9 cellular contexts compared by ENCODE assay signal in genomic region chr7:80526472-80526871, GRCh38. TPM values are rescaled to one million over a fixed set of nuclear protein-coding genes. Genes with fewer than 3 reads are reported as not detected.
"Had no signal": no experiment of that assay in that cellular context is flagged by ENCODE, and none has a peak within 500 bp of the region (broad histone marks: within the 10 kb centered on the region; RNA-seq: fewer than 3 reads in every experiment).

No MANE protein-coding gene starts in this region.

- ATAC-seq: HCT116, HepG2 had no signal

- FAIRE-seq: HepG2 had no signal

- H3K36me3 ChIP-seq: HAP-1 had no signal

- DNase-seq: GOT3, H7, HFFc6 had no signal

- H3K27ac ChIP-seq: HL-60 had no signal

- H3K9me3 ChIP-seq: HAP-1 had no signal

- H3K4me3 ChIP-seq: HAP-1 had no signal

RNA-seq across cellular contexts. Expression of gene GNAT3, which starts 14.6 kb away (rescaled TPM):
- total RNA-seq: H7, HepG2, HT1080 had no signal
- polyA plus RNA-seq: HepG2, IgD-negative memory B cell had no signal
